In the genomic region with DNA sequence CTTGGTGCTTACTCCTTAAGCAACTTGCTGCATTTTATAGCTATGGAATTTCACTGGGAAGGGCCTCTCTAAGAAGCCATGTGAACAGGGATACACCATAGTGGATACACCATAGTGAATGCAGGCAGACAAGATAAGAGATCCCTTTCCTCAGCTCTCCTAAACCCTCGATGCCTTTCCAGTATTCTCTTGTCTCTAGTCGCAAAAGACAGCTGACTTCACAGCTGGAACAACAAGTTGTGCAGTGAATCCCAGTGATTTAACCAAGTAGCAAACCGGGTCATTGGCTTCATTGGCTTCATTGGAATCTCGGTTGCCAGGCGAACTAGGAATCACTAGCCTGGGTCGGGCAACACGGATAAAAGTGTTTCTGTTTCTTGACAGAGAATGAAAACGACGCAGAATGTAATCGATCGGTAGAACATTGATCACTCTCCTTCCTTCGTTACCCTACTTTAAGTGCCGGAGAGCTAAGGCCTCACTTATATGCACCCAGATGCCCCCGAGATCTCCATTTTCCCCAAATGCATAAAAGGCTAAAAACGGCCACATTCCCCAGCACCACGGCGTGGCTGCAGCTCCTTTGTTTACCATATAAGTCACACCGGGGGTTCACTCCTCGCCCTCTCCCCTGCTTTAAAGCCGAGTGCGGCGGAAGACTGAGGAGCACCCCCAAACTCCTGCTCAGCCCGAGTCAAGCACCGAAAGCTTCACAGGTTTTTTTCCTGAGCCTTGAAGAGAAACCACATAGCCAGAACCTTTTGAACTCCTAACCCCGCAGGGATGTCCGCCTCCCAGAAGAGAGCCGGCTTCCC, we compare ENCODE assay signal across 8 cellular contexts. TPM values are rescaled to one million over a fixed set of nuclear protein-coding genes. Genes with fewer than 3 reads are reported as not detected.
DNase-seq lines count a peak whose midpoint lies in the region; ATAC-seq, FAIRE-seq and TF ChIP-seq lines count a peak whose summit lies in the region.

No MANE protein-coding gene starts in this region.

- no peaks in the 10 kb centered on the region for H3K79me2 ChIP-seq in K562 (ENCODE audit: control insufficient read depth, insufficient read depth, low read length)

- POLR2A ChIA-PET in HEK293 (lab: Yijun Ruan, JAX): no interaction called here
- POLR2A ChIA-PET in K562 (lab: Yijun Ruan, JAX): no interaction called here

- intact Hi-C loops in K562 (cut with micrococcal nuclease): no loop called here

- no peaks in the 10 kb centered on the region for H4K20me1 ChIP-seq in K562 (replicated peaks; ENCODE audit: control insufficient read depth, insufficient read depth, low read length)

- in situ Hi-C loops in K562 (cut with MboI): no loop called here

- H3K4me2 ChIP-seq in K562 (ENCODE audit: insufficient read depth, low read length) (no peak overlapping the region; the same call in 1 of the 2 replicates), skeletal muscle satellite cell (ENCODE audit: low read length) (peak overlapping the region; percentile 99)

- TF ChIP-seq EP300 in K562 (IDR thresholded peaks at IDR 0.05; ENCODE audit: low read length): no peak

- no peaks in the 10 kb centered on the region for H3K36me3 ChIP-seq in HEK293 (ENCODE audit: control insufficient read depth in 2 of 2, insufficient read depth in 1 of 2, low read length in 2 of 2)
- H3K36me3 ChIP-seq in K562 (ENCODE audit: control insufficient read depth, insufficient read depth, low read length): no peaks in the 10 kb centered on the region
- H3K36me3 ChIP-seq in skeletal muscle satellite cell (ENCODE audit: insufficient read depth, low read length): no peaks in the 10 kb centered on the region

- DNase-seq in K562 (ENCODE audit: extremely low read depth in 1 of 4, low spot score in 3 of 4) (no peak), iPS-NIHi11 (ENCODE audit: low spot score) (peak; percentile 14), AML-193 (lab: John Stamatoyannopoulos, UW) (no peak), NCI-H146 treated with DMSO at 0.1 percent for 48 hours (lab: John Stamatoyannopoulos, UW; ENCODE audit: unreplicated experiment) (no peak), cerebellum (ENCODE audit: low spot score) (no peak)
- DNase-seq in stimulated activated CD4-positive, alpha-beta T cell treated with anti-CD3 and anti-CD28 coated beads, Interleukin-2, amount 100 ng/mL, for 24 hours: no peak

- H3K9ac ChIP-seq in K562 (ENCODE audit: insufficient read depth in 1 of 2, low read depth in 2 of 2, low read length in 2 of 2) (no peak overlapping the region), skeletal muscle satellite cell (ENCODE audit: low read depth, low read length) (peak overlapping the region; percentile 79)

- 0 out of 2 replicates have a peak, but pooled peaks cover 3% of the 10 kb centered on the region for H3K4me1 ChIP-seq in HEK293 (ENCODE audit: control insufficient read depth, insufficient read depth, low read length)
- H3K4me1 ChIP-seq in K562 (replicated peaks in 1 of 2; ENCODE audit: control insufficient read depth in 2 of 2, insufficient read depth in 2 of 2, low read length in 2 of 2): peaks cover 0 to 11% of the 10 kb centered on the region in 2 experiments; a peak in 2 of 5 replicates
- H3K4me1 ChIP-seq in skeletal muscle satellite cell (ENCODE audit: control insufficient read depth, insufficient read depth, low read length): peaks cover 21% of the 10 kb centered on the region

- H3K27me3 ChIP-seq in K562 (ENCODE audit: control insufficient read depth in 2 of 2, insufficient read depth in 2 of 2, low read length in 2 of 2) (no peaks in the 10 kb centered on the region; a peak in 1 of 5 replicates), skeletal muscle satellite cell (ENCODE audit: control insufficient read depth, insufficient read depth, low read length) (no peaks in the 10 kb centered on the region)

- FAIRE-seq in K562 (lab: Jason Lieb, UNC): no peak

- no peaks in the 10 kb centered on the region for H3K9me1 ChIP-seq in K562 (ENCODE audit: control insufficient read depth, insufficient read depth, low read length)

- H3K27ac ChIP-seq in HEK293 (ENCODE audit: extremely low read depth, low read depth, low read length) (no peak overlapping the region), K562 (ENCODE audit: extremely low read depth, low read depth, low read length) (no peak overlapping the region)

- no TSS peak for BruUV-seq in K562 (replicated peaks; lab: Mats Ljungman, UMichigan)

- CTCF ChIA-PET in HEK293 (lab: Yijun Ruan, JAX): interaction anchor here (0.6 to 1.6 kb wide), 6 partner anchors 8 to 354 kb away, joined by 3 to 4 read pairs (median 3); no protein-coding TSS in a partner anchor
- CTCF ChIA-PET in K562 (lab: Yijun Ruan, JAX; ENCODE audit: low intra/inter-chr PET ratio): no interaction called here

- ATAC-seq in K562: no peak

- H3K9me3 ChIP-seq in HEK293 (ENCODE audit: control insufficient read depth, insufficient read depth, low read depth, low read length): no peaks in the 10 kb centered on the region
- H3K9me3 ChIP-seq in K562 (replicated peaks; ENCODE audit: control insufficient read depth, insufficient read depth, low read depth, low read length): no peaks in the 10 kb centered on the region
- H3K9me3 ChIP-seq in skeletal muscle satellite cell (replicated peaks; ENCODE audit: low read length): no peaks in the 10 kb centered on the region

- no peak for TF ChIP-seq POLR2A in K562 (conservative IDR thresholded peaks at IDR 0.05)

- H2AFZ ChIP-seq in K562 (ENCODE audit: low read depth, low read length): no peak overlapping the region; the same call in 1 of the 2 replicates

- 35% methylated on average over 23 of the region's 27 CpGs for WGBS in K562 (ENCODE audit: insufficient coverage, low coverage, missing lambda C conversion rate)

- no peak for TF ChIP-seq CTCF in HEK293 (tag by site-specific recombination; IDR thresholded peaks at IDR 0.05)
- TF ChIP-seq CTCF in K562 (IDR thresholded peaks at IDR 0.05 in 2 of 3, conservative IDR thresholded peaks at IDR 0.05 in 1 of 3; ENCODE audit: insufficient read depth in 2 of 3, low read depth in 1 of 3, low read length in 3 of 3): no peak

- H3K4me3 ChIP-seq in HEK293 (ENCODE audit: low read depth, low read length) (peak overlapping the region; percentile 61), K562 (peak overlapping the region; percentile 26; the same call in 1 of the 2 replicates), skeletal muscle satellite cell (ENCODE audit: low read length) (peak overlapping the region; percentile 80)

- no peak for TF ChIP-seq RAD21 in K562 (CRISPR knock-in tag; conservative IDR thresholded peaks at IDR 0.05 in 1 of 2, IDR thresholded peaks at IDR 0.05 in 1 of 2)

TF ChIP-seq in HEK293, 187 proteins besides CTCF, POLR2A, EP300 and RAD21:
- TF ChIP-seq SCRT2 (tag by site-specific recombination; IDR thresholded peaks at IDR 0.05) (peak; percentile 69), ZNF621 (tag by site-specific recombination; IDR thresholded peaks at IDR 0.05) (no peak), ZNF76 (tag by site-specific recombination; IDR thresholded peaks at IDR 0.05; ENCODE audit: borderline replicate concordance, low read depth) (no peak), ZSCAN30 (tag by site-specific recombination; IDR thresholded peaks at IDR 0.05) (no peak)
TF ChIP-seq in HEK293: peak in this region for 1.

TF ChIP-seq in K562, 482 proteins besides CTCF, POLR2A, EP300 and RAD21:
- TF ChIP-seq ELF4 (CRISPR knock-in tag; IDR thresholded peaks at IDR 0.05) (no peak), NR1H2 (CRISPR knock-in tag; IDR thresholded peaks at IDR 0.05) (no peak), SRSF7 (optimal IDR thresholded peaks at IDR 0.05; ENCODE audit: low read depth, low read length) (no peak), SRSF1 (IDR thresholded peaks at IDR 0.05; ENCODE audit: low read depth, low read length) (no peak), ETV1 (tag; conservative IDR thresholded peaks at IDR 0.05; ENCODE audit: low read depth) (no peak), ZNF561 (CRISPR knock-in tag; conservative IDR thresholded peaks at IDR 0.05) (no peak), NR2C1 (IDR thresholded peaks at IDR 0.05) (no peak), NR2C1 (tag; IDR thresholded peaks at IDR 0.05) (no peak), PRMT5 (CRISPR knock-in tag; IDR thresholded peaks at IDR 0.05) (no peak), PHF20 (IDR thresholded peaks at IDR 0.05; ENCODE audit: partially characterized antibody) (no peak)
- TF ChIP-seq, protein P1, sequence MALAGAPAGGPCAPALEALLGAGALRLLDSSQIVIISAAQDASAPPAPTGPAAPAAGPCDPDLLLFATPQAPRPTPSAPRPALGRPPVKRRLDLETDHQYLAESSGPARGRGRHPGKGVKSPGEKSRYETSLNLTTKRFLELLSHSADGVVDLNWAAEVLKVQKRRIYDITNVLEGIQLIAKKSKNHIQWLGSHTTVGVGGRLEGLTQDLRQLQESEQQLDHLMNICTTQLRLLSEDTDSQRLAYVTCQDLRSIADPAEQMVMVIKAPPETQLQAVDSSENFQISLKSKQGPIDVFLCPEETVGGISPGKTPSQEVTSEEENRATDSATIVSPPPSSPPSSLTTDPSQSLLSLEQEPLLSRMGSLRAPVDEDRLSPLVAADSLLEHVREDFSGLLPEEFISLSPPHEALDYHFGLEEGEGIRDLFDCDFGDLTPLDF (CRISPR knock-in tag; IDR thresholded peaks at IDR 0.05): no peak
TF ChIP-seq in K562: peak in this region for 0.

RNA-seq across cellular contexts. Expression of gene TRPC4, which starts 0.7 kb away (rescaled TPM):
- total RNA-seq in K562 (2011; cell fraction: chromatin; rRNA removed; ENCODE audit: low replicate concordance): not detected in 2 replicates
- 0.13 TPM in 1 of 2 replicates, not detected in the other for total RNA-seq in K562 (2011; cell fraction: nucleolus; rRNA removed)
- not detected in 2 replicates for total RNA-seq in K562 (2011; cell fraction: nucleoplasm; rRNA removed)
- not detected in 2 replicates for total RNA-seq in K562 (2014; rRNA removed)
- total RNA-seq in K562 (2014; rRNA removed; fragmentation: Illumina TruSeq; extraction: Trizol): not detected in 2 replicates
- total RNA-seq in K562 (2015; rRNA removed; fragmentation: Illumina TruSeq; extraction: Trizol): 0.04 TPM in 1 of 2 replicates, not detected in the other
- total RNA-seq in K562 (2021): not detected in 2 replicates
- not detected in 2 replicates for polyA plus RNA-seq in K562 (2011; rRNA removed)
- polyA plus RNA-seq in K562 (2011; cell fraction: cytosol; rRNA removed): not detected in 2 replicates
- not detected in 2 replicates for polyA plus RNA-seq in K562 (2011; cell fraction: nucleus; rRNA removed)
- polyA plus RNA-seq in K562 (2012): 0.01 TPM in 1 of 2 replicates, not detected in the other
- polyA plus RNA-seq in K562 (2014; fragmentation: Illumina TruSeq; extraction: Trizol): not detected in 2 replicates
- polyA plus RNA-seq in K562 (2014; fragmentation: Nextera tagmentation; extraction: Ambion mirVana): not detected
- polyA plus RNA-seq in K562 (2014; rRNA removed): 0.03 TPM in 1 of 2 replicates, not detected in the other
- not detected in 2 replicates for polyA minus RNA-seq in K562 (2011; rRNA and poly(A)+ RNA removed)
- not detected in 2 replicates for polyA minus RNA-seq in K562 (2011; cell fraction: cytosol; rRNA and poly(A)+ RNA removed)
- not detected in 2 replicates for polyA minus RNA-seq in K562 (2011; cell fraction: nucleus; rRNA and poly(A)+ RNA removed)
- 0.76 and 0.87 TPM in 2 replicates for total RNA-seq in skeletal muscle satellite cell (2012; rRNA removed)
- 10.8 TPM for total RNA-seq in cerebellum

Comparison
In these comparisons a context has a peak if more than half of its experiments do, and no peak if none do; other contexts are left out.
1. H3K4me3 ChIP-seq: peak in every context shown above with its lines; median percentile 80 in skeletal muscle satellite cell; 61 in HEK293; 26 in K562.
2. RNA of gene TRPC4, which starts 0.7 kb away (total RNA-seq): 10.8 TPM in cerebellum (single experiment); 0.04 to 0.13 TPM in K562; every median in the first group is over 10 times any median in the second.